1 cellular context compared by ENCODE assay signal in genomic region chr3:100761211-100761921, GRCh38.
TF ChIP-seq lines count a peak whose summit lies in the region.

No MANE protein-coding gene starts in this region.

TF ChIP-seq in GM23338, 12 proteins besides CTCF, POLR2A, EP300 and RAD21 (continued from another document):
- TF ChIP-seq ZNF462 (CRISPR knock-in tag; IDR thresholded peaks at IDR 0.05) (no peak), CREB1 (CRISPR knock-in tag; IDR thresholded peaks at IDR 0.05; ENCODE audit: low read depth) (no peak)
